In genomic region chr9:79571309-79572031, GRCh38 we compare ENCODE assay signal across 1 cellular context.
A peak's percentile ranks its signal among the peaks of the same experiment; 100 is the strongest.
TF ChIP-seq lines count a peak whose summit lies in the region.

Gene TLE4, plus strand, starts transcription at chr9:79571965. Its CDS starts 826 bp downstream, at chr9:79572791.

TF ChIP-seq in GM12878, 131 proteins besides CTCF, POLR2A, EP300 and RAD21 (continued from another document):
- no peak for TF ChIP-seq ZNF592 (IDR thresholded peaks at IDR 0.05)
- 0 out of 2 replicates have a peak, but pooled peaks have one; percentile 8 for TF ChIP-seq MTA2 (IDR thresholded peaks at IDR 0.05; ENCODE audit: low read depth)
- no peak for TF ChIP-seq CUX1 (IDR thresholded peaks at IDR 0.05; ENCODE audit: insufficient replicate concordance, low read depth, low read length)
- TF ChIP-seq BACH1 (IDR thresholded peaks at IDR 0.05; ENCODE audit: borderline replicate concordance), result no peak
- TF ChIP-seq WRNIP1 (IDR thresholded peaks at IDR 0.05; ENCODE audit: borderline replicate concordance, low read depth, low read length), result no peak
- peak; percentile 20 to 46; a peak in 2 of 4 replicates for TF ChIP-seq BHLHE40 (IDR thresholded peaks at IDR 0.05; ENCODE audit: borderline replicate concordance in 1 of 2, low read depth in 2 of 2, low read length in 1 of 2)
- 0 out of 2 replicates have a peak, but pooled peaks have one; percentile 44 for TF ChIP-seq TARDBP (IDR thresholded peaks at IDR 0.05; ENCODE audit: borderline replicate concordance)
- TF ChIP-seq EED (IDR thresholded peaks at IDR 0.05; ENCODE audit: low read depth), result no peak
- 0 out of 4 replicates have a peak, but pooled peaks of 1 of the 2 experiments have one; percentile 23 for TF ChIP-seq ETV6 (conservative IDR thresholded peaks at IDR 0.05 in 1 of 2, IDR thresholded peaks at IDR 0.05 in 1 of 2; ENCODE audit: borderline replicate concordance in 1 of 2, low read depth in 1 of 2)
- TF ChIP-seq ZBTB4 (CRISPR knock-in tag; IDR thresholded peaks at IDR 0.05), result no peak
- TF ChIP-seq ZNF24 (IDR thresholded peaks at IDR 0.05), result no peak
- TF ChIP-seq MEF2B (IDR thresholded peaks at IDR 0.05; ENCODE audit: partially characterized antibody, poor library complexity, severe bottlenecking), result peak; percentile 63
- TF ChIP-seq GABPA (IDR thresholded peaks at IDR 0.05; ENCODE audit: low read depth), result no peak
- no peak for TF ChIP-seq MYC (IDR thresholded peaks at IDR 0.05; ENCODE audit: insufficient read depth, insufficient read length, insufficient replicate concordance, low read length, severe bottlenecking)
- peak; percentile 68 for TF ChIP-seq USF1 (IDR thresholded peaks at IDR 0.05; ENCODE audit: borderline replicate concordance, extremely low read length, insufficient read depth, low read depth, low read length)
- TF ChIP-seq BCL3 (IDR thresholded peaks at IDR 0.05; ENCODE audit: borderline replicate concordance, insufficient read depth, low read depth, low read length, poor library complexity, severe bottlenecking), result no peak
- TF ChIP-seq IRF4 (IDR thresholded peaks at IDR 0.05; ENCODE audit: low read depth, low read length), result no peak; the same call in 1 of the 2 replicates
- no peak for TF ChIP-seq REST (IDR thresholded peaks at IDR 0.05; ENCODE audit: low read depth, low read length)
- TF ChIP-seq ATF7 (IDR thresholded peaks at IDR 0.05; ENCODE audit: low read depth), result 0 out of 2 replicates have a peak, but pooled peaks have one; percentile 47
- TF ChIP-seq BCL11A (IDR thresholded peaks at IDR 0.05; ENCODE audit: low read depth, low read length), result no peak
- TF ChIP-seq CBX3 (IDR thresholded peaks at IDR 0.05; ENCODE audit: borderline replicate concordance, low read depth), result no peak
- TF ChIP-seq RB1 (IDR thresholded peaks at IDR 0.05; ENCODE audit: borderline replicate concordance), result no peak
- TF ChIP-seq EGR1 (IDR thresholded peaks at IDR 0.05; ENCODE audit: borderline replicate concordance in 1 of 2, low read depth in 2 of 2, low read length in 2 of 2), result no peak; a peak in 1 of 3 replicates
- no peak; the same call in 1 of the 2 replicates for TF ChIP-seq PAX5 (IDR thresholded peaks at IDR 0.05; ENCODE audit: borderline replicate concordance, low read depth, low read length)
- no peak for TF ChIP-seq E2F8 (IDR thresholded peaks at IDR 0.05; ENCODE audit: low read depth, partially characterized antibody)
- TF ChIP-seq SIN3A (IDR thresholded peaks at IDR 0.05; ENCODE audit: low read depth, low read length), result peak; percentile 95
- TF ChIP-seq JUNB (IDR thresholded peaks at IDR 0.05), result no peak; the same call in 1 of the 2 replicates
- TF ChIP-seq SMARCA5 (IDR thresholded peaks at IDR 0.05), result no peak
- TF ChIP-seq JUND (IDR thresholded peaks at IDR 0.05; ENCODE audit: low read depth, low read length), result no peak
- TF ChIP-seq FOS (IDR thresholded peaks at IDR 0.05; ENCODE audit: borderline replicate concordance, extremely low read depth, insufficient read length), result peak; percentile 63
- peak; percentile 91 for TF ChIP-seq E2F4 (IDR thresholded peaks at IDR 0.05; ENCODE audit: low read depth, low read length)
